In the genomic region with DNA sequence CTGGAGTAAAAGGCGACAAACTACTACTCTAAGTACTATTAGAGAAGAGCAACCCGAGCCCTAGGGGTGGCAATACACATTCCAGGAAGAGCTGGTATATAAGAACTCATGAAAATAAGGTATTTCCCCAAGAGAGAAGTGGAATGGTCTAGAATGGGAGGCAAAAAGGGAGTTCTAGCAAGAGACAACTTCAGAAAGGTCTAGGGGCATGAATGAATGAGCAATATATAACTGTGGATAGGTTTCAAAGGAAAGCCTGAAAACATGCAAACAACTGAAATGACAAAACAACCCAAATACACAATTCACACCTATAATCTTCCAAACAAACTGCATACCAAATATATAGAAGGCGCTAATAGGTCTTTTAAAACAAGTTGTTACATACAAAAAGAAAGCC, we compare ENCODE assay signal across 15 cellular contexts. TPM values are rescaled to one million over a fixed set of nuclear protein-coding genes. Genes with fewer than 3 reads are reported as not detected.
A peak's percentile ranks its signal among the peaks of the same experiment; 100 is the strongest.
DNase-seq lines count a peak whose midpoint lies in the region; ATAC-seq lines count a peak whose summit lies in the region.
"Had no signal": no experiment of that assay in that cellular context is flagged by ENCODE, and none has a peak within 500 bp of the region (broad histone marks: within the 10 kb centered on the region; RNA-seq: fewer than 3 reads in every experiment).

No MANE protein-coding gene starts in this region.

- intact Hi-C loops in activated naive CD4-positive, alpha-beta T cell treated with anti-CD3 and anti-CD28 coated beads for 36 hours (cut with micrococcal nuclease) = no loop called here
- intact Hi-C loops in CD4-positive, alpha-beta memory T cell (cut with micrococcal nuclease) = no loop called here

- H3K4me1 ChIP-seq in CD4-positive, alpha-beta memory T cell (ENCODE audit: insufficient read depth, low read length) = peaks cover 51% of the 10 kb centered on the region
- H3K4me1 ChIP-seq: Peyer's patch had no signal

- POLR2A ChIA-PET in CD4-positive, alpha-beta memory T cell (lab: Charles Lee; ENCODE audit: partially characterized antibody) = no interaction called here

- CTCF ChIA-PET in activated naive CD4-positive, alpha-beta T cell treated with anti-CD3 and anti-CD28 coated beads for 36 hours (lab: Charles Lee) = interaction anchor here (0.6 to 0.9 kb wide), 2 partner anchors 11 to 35 kb away, joined by 3 to 4 read pairs; no protein-coding TSS in a partner anchor
- CTCF ChIA-PET in CD4-positive, alpha-beta memory T cell (lab: Charles Lee; ENCODE audit: partially characterized antibody) = interaction anchor here (1.0 to 1.4 kb wide), 3 partner anchors 12 to 98 kb away, joined by 3 to 6 read pairs (median 5); no protein-coding TSS in a partner anchor

- H3K9me3 ChIP-seq in CD4-positive, alpha-beta memory T cell (ENCODE audit: control insufficient read depth in 1 of 2, low read length in 2 of 2) = no peaks in the 10 kb centered on the region
- H3K9me3 ChIP-seq: BLaER1 treated with 17β-estradiol and CSF1 and Interleukin-3, amounts not matched to agents 10 nM and 100 nM; Peyer's patch had no signal

- no peaks in the 10 kb centered on the region for H3K27me3 Mint-ChIP-seq in activated naive CD4-positive, alpha-beta T cell treated with anti-CD3 and anti-CD28 coated beads for 36 hours (ENCODE audit: low read depth)
- no peaks in the 10 kb centered on the region for H3K27me3 Mint-ChIP-seq in CD4-positive, alpha-beta memory T cell
- no peaks in the 10 kb centered on the region for H3K27me3 Mint-ChIP-seq in activated T-helper 17 cell treated with anti-CD3 and anti-CD28 coated beads, Interleukin-2, amount 50 U/mL, for 72 hours
- H3K27me3 Mint-ChIP-seq in natural killer cell treated with Interleukin-12 subunit alpha and Interleukin-12 subunit beta and Interleukin-15 and Interleukin-18, amount 100 ng/mL, for 72 hours = no peaks in the 10 kb centered on the region

- no peaks in the 10 kb centered on the region for H3K9me3 Mint-ChIP-seq in activated naive CD4-positive, alpha-beta T cell treated with anti-CD3 and anti-CD28 coated beads for 36 hours
- peaks cover 0 to 1% (median 0%) of the 10 kb centered on the region in 8 donors for H3K9me3 Mint-ChIP-seq in CD4-positive, alpha-beta memory T cell
- no peaks in the 10 kb centered on the region for H3K9me3 Mint-ChIP-seq in activated T-helper 17 cell treated with anti-CD3 and anti-CD28 coated beads, Interleukin-2, amount 50 U/mL, for 72 hours
- H3K9me3 Mint-ChIP-seq in natural killer cell treated with Interleukin-12 subunit alpha and Interleukin-12 subunit beta and Interleukin-15 and Interleukin-18, amount 100 ng/mL, for 72 hours = no peaks in the 10 kb centered on the region

- peak overlapping the region; percentile 26 for H3K27ac Mint-ChIP-seq in activated naive CD4-positive, alpha-beta T cell treated with anti-CD3 and anti-CD28 coated beads for 36 hours
- H3K27ac Mint-ChIP-seq in CD4-positive, alpha-beta memory T cell = peak overlapping the region in 5 of 7 donors; percentile 1 to 71 (median 38)
- H3K27ac Mint-ChIP-seq in activated T-helper 17 cell treated with anti-CD3 and anti-CD28 coated beads, Interleukin-2, amount 50 U/mL, for 72 hours = peak overlapping the region; percentile 66
- H3K27ac Mint-ChIP-seq in natural killer cell treated with Interleukin-12 subunit alpha and Interleukin-12 subunit beta and Interleukin-15 and Interleukin-18, amount 100 ng/mL, for 72 hours = peak overlapping the region in 1 of 2 donors; percentile 38

- ATAC-seq in activated T-helper 17 cell treated with anti-CD3 and anti-CD28 coated beads, Interleukin-2, amount 50 U/mL, for 72 hours (replicated peaks) = peak; percentile 53
- ATAC-seq in natural killer cell treated with Interleukin-12 subunit alpha and Interleukin-12 subunit beta and Interleukin-15 and Interleukin-18, amount 100 ng/mL, for 72 hours = no peak
- no peak for ATAC-seq in GM21576 (IDR thresholded peaks at IDR 0.05; ENCODE audit: unreplicated experiment)

- no peak overlapping the region for H3K4me3 ChIP-seq in CD4-positive, alpha-beta memory T cell (ENCODE audit: low read length in 2 of 2)
- H3K4me3 ChIP-seq: BLaER1 treated with 17β-estradiol and CSF1 and Interleukin-3, amounts not matched to agents 10 nM and 100 nM; Peyer's patch had no signal

- peaks cover 12% of the 10 kb centered on the region for H3K36me3 Mint-ChIP-seq in activated naive CD4-positive, alpha-beta T cell treated with anti-CD3 and anti-CD28 coated beads for 36 hours (ENCODE audit: low read depth)
- peaks cover 8 to 18% of the 10 kb centered on the region in 2 donors for H3K36me3 Mint-ChIP-seq in CD4-positive, alpha-beta memory T cell
- H3K36me3 Mint-ChIP-seq in activated T-helper 17 cell treated with anti-CD3 and anti-CD28 coated beads, Interleukin-2, amount 50 U/mL, for 72 hours (ENCODE audit: low read depth) = peaks cover 61% of the 10 kb centered on the region
- H3K36me3 Mint-ChIP-seq in natural killer cell treated with Interleukin-12 subunit alpha and Interleukin-12 subunit beta and Interleukin-15 and Interleukin-18, amount 100 ng/mL, for 72 hours = peaks cover 7% of the 10 kb centered on the region

- H3K4me1 Mint-ChIP-seq in activated naive CD4-positive, alpha-beta T cell treated with anti-CD3 and anti-CD28 coated beads for 36 hours (ENCODE audit: low read depth) = peaks cover 43% of the 10 kb centered on the region
- peaks cover 34 to 79% (median 51%) of the 10 kb centered on the region in 4 donors for H3K4me1 Mint-ChIP-seq in CD4-positive, alpha-beta memory T cell
- H3K4me1 Mint-ChIP-seq in activated T-helper 17 cell treated with anti-CD3 and anti-CD28 coated beads, Interleukin-2, amount 50 U/mL, for 72 hours = peaks cover 37% of the 10 kb centered on the region
- H3K4me1 Mint-ChIP-seq in natural killer cell treated with Interleukin-12 subunit alpha and Interleukin-12 subunit beta and Interleukin-15 and Interleukin-18, amount 100 ng/mL, for 72 hours (ENCODE audit: low read depth in 2 of 2) = peaks cover 42 to 60% of the 10 kb centered on the region in 2 donors

- peaks cover 3% of the 10 kb centered on the region for H3K36me3 ChIP-seq in CD4-positive, alpha-beta memory T cell (ENCODE audit: insufficient read depth, low read length)

- no peaks in the 10 kb centered on the region for H3K27me3 ChIP-seq in CD4-positive, alpha-beta memory T cell (ENCODE audit: insufficient read depth, low read length)
- H3K27me3 ChIP-seq: BLaER1 treated with 17β-estradiol and CSF1 and Interleukin-3, amounts not matched to agents 10 nM and 100 nM; Peyer's patch had no signal

- no peak overlapping the region for H3K4me3 Mint-ChIP-seq in activated naive CD4-positive, alpha-beta T cell treated with anti-CD3 and anti-CD28 coated beads for 36 hours
- H3K4me3 Mint-ChIP-seq in CD4-positive, alpha-beta memory T cell = peak overlapping the region in 1 of 8 donors; percentile 31
- peak overlapping the region; percentile 39 for H3K4me3 Mint-ChIP-seq in activated T-helper 17 cell treated with anti-CD3 and anti-CD28 coated beads, Interleukin-2, amount 50 U/mL, for 72 hours
- peak overlapping the region; percentile 42 for H3K4me3 Mint-ChIP-seq in natural killer cell treated with Interleukin-12 subunit alpha and Interleukin-12 subunit beta and Interleukin-15 and Interleukin-18, amount 100 ng/mL, for 72 hours

- H3K27ac ChIP-seq in CD4-positive, alpha-beta memory T cell (ENCODE audit: low read depth, low read length) = no peak overlapping the region
- H3K27ac ChIP-seq: BLaER1 treated with 17β-estradiol and CSF1 and Interleukin-3, amounts not matched to agents 10 nM and 100 nM; Peyer's patch had no signal

- no peak for DNase-seq in activated naive CD4-positive, alpha-beta T cell treated with anti-CD3 and anti-CD28 coated beads for 36 hours
- DNase-seq in activated naive CD4-positive, alpha-beta T cell treated with anti-CD3 and anti-CD28 coated beads, Interleukin-2, amount 50 U/mL, for 16 hours = no peak
- DNase-seq in CD4-positive, alpha-beta memory T cell = no peak
- no peak for DNase-seq in natural killer cell treated with Interleukin-12 subunit alpha and Interleukin-12 subunit beta and Interleukin-15 and Interleukin-18, amount 100 ng/mL, for 72 hours (ENCODE audit: low spot score)
- DNase-seq in NCI-H1417 (lab: John Stamatoyannopoulos, UW) = no peak
- DNase-seq: DND-41, HCEC 1CT, Kasumi-1, NCI-H1105, NCI-H1694, NCI-H2081 treated with DMSO at 0.1 percent for 48 hours, Peyer's patch had no signal

RNA-seq across cellular contexts. Expression of a gene that starts 22.2 kb away (rescaled TPM):
- 100 to 1,000 TPM; 188 to 190 TPM for total RNA-seq in activated naive CD4-positive, alpha-beta T cell treated with anti-CD3 and anti-CD28 coated beads for 36 hours
- 100 to 1,000 TPM; 218 to 224 TPM for total RNA-seq in CD4-positive, alpha-beta memory T cell
- 10 to 100 TPM; 14.5 to 51.5 TPM for polyA plus RNA-seq in CD4-positive, alpha-beta memory T cell
- total RNA-seq in activated T-helper 17 cell treated with anti-CD3 and anti-CD28 coated beads, Interleukin-2, amount 50 U/mL, for 72 hours = 100 to 1,000 TPM; 224 to 301 TPM
- total RNA-seq in natural killer cell treated with Interleukin-12 subunit alpha and Interleukin-12 subunit beta and Interleukin-15 and Interleukin-18, amount 100 ng/mL, for 72 hours = 100 to 1,000 TPM; 262 to 350 TPM

RNA-seq across cellular contexts. Expression of a gene that starts 22.7 kb away (rescaled TPM):
- total RNA-seq in activated naive CD4-positive, alpha-beta T cell treated with anti-CD3 and anti-CD28 coated beads for 36 hours = 1 to 10 TPM; 1.6 to 1.9 TPM
- total RNA-seq in CD4-positive, alpha-beta memory T cell = under 1 TPM; 0.55 to 0.75 TPM
- 1 to 10 TPM in 1 of 2 donors, under 1 TPM in 1; 0.56 to 2.2 TPM for polyA plus RNA-seq in CD4-positive, alpha-beta memory T cell
- under 1 TPM; 0.37 to 0.67 TPM for total RNA-seq in activated T-helper 17 cell treated with anti-CD3 and anti-CD28 coated beads, Interleukin-2, amount 50 U/mL, for 72 hours
- total RNA-seq in natural killer cell treated with Interleukin-12 subunit alpha and Interleukin-12 subunit beta and Interleukin-15 and Interleukin-18, amount 100 ng/mL, for 72 hours = under 1 TPM; 0.36 to 0.67 TPM
